Comparison of ENCODE assay signal across 2 cellular contexts in genomic region chr12:104182144-104182543, GRCh38.
TF ChIP-seq lines count a peak whose summit lies in the region.

No MANE protein-coding gene starts in this region.

TF ChIP-seq in SK-N-SH, 30 proteins besides CTCF, POLR2A, EP300 and RAD21 (continued from another document):
- TF ChIP-seq MEF2A (IDR thresholded peaks at IDR 0.05; ENCODE audit: borderline replicate concordance, low read depth) (0 out of 2 replicates have a peak, but pooled peaks have one; percentile 19), YY1 (IDR thresholded peaks at IDR 0.05; ENCODE audit: low read depth) (no peak), ELF1 (IDR thresholded peaks at IDR 0.05) (no peak)

TF ChIP-seq in SK-N-SH treated with all-trans-retinoic acid at 6 μM for 48 hours, 23 proteins besides CTCF, POLR2A, EP300 and RAD21 (continued from another document):
- TF ChIP-seq, protein P1, sequence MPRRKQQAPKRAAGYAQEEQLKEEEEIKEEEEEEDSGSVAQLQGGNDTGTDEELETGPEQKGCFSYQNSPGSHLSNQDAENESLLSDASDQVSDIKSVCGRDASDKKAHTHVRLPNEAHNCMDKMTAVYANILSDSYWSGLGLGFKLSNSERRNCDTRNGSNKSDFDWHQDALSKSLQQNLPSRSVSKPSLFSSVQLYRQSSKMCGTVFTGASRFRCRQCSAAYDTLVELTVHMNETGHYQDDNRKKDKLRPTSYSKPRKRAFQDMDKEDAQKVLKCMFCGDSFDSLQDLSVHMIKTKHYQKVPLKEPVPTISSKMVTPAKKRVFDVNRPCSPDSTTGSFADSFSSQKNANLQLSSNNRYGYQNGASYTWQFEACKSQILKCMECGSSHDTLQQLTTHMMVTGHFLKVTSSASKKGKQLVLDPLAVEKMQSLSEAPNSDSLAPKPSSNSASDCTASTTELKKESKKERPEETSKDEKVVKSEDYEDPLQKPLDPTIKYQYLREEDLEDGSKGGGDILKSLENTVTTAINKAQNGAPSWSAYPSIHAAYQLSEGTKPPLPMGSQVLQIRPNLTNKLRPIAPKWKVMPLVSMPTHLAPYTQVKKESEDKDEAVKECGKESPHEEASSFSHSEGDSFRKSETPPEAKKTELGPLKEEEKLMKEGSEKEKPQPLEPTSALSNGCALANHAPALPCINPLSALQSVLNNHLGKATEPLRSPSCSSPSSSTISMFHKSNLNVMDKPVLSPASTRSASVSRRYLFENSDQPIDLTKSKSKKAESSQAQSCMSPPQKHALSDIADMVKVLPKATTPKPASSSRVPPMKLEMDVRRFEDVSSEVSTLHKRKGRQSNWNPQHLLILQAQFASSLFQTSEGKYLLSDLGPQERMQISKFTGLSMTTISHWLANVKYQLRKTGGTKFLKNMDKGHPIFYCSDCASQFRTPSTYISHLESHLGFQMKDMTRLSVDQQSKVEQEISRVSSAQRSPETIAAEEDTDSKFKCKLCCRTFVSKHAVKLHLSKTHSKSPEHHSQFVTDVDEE (CRISPR knock-in tag; IDR thresholded peaks at IDR 0.05), result no peak
- TF ChIP-seq TOX (CRISPR knock-in tag; IDR thresholded peaks at IDR 0.05; ENCODE audit: borderline replicate concordance) (no peak), GLIS3 (CRISPR knock-in tag; IDR thresholded peaks at IDR 0.05) (no peak), CSDC2 (CRISPR knock-in tag; IDR thresholded peaks at IDR 0.05) (no peak), PPARA (CRISPR knock-in tag; IDR thresholded peaks at IDR 0.05; ENCODE audit: borderline replicate concordance) (no peak), ARNTL (CRISPR knock-in tag; IDR thresholded peaks at IDR 0.05; ENCODE audit: borderline replicate concordance, low read depth) (no peak), ZFP3 (CRISPR knock-in tag; IDR thresholded peaks at IDR 0.05) (no peak), ZNF565 (CRISPR knock-in tag; conservative IDR thresholded peaks at IDR 0.05; ENCODE audit: low read depth) (no peak)
- TF ChIP-seq, protein P2, sequence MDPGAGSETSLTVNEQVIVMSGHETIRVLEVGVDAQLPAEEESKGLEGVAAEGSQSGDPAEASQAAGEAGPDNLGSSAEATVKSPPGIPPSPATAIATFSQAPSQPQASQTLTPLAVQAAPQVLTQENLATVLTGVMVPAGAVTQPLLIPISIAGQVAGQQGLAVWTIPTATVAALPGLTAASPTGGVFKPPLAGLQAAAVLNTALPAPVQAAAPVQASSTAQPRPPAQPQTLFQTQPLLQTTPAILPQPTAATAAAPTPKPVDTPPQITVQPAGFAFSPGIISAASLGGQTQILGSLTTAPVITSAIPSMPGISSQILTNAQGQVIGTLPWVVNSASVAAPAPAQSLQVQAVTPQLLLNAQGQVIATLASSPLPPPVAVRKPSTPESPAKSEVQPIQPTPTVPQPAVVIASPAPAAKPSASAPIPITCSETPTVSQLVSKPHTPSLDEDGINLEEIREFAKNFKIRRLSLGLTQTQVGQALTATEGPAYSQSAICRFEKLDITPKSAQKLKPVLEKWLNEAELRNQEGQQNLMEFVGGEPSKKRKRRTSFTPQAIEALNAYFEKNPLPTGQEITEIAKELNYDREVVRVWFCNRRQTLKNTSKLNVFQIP (CRISPR knock-in tag; IDR thresholded peaks at IDR 0.05; ENCODE audit: borderline replicate concordance, low read depth), result no peak
- TF ChIP-seq, protein P3, sequence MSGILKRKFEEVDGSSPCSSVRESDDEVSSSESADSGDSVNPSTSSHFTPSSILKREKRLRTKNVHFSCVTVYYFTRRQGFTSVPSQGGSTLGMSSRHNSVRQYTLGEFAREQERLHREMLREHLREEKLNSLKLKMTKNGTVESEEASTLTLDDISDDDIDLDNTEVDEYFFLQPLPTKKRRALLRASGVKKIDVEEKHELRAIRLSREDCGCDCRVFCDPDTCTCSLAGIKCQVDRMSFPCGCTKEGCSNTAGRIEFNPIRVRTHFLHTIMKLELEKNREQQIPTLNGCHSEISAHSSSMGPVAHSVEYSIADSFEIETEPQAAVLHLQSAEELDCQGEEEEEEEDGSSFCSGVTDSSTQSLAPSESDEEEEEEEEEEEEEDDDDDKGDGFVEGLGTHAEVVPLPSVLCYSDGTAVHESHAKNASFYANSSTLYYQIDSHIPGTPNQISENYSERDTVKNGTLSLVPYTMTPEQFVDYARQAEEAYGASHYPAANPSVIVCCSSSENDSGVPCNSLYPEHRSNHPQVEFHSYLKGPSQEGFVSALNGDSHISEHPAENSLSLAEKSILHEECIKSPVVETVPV (CRISPR knock-in tag; IDR thresholded peaks at IDR 0.05), result no peak
